13 cellular contexts compared by ENCODE assay signal in genomic region chr5:51226420-51226735, GRCh38.
DNase-seq lines count a peak whose midpoint lies in the region; ATAC-seq and TF ChIP-seq lines count a peak whose summit lies in the region.
"Had no signal": no experiment of that assay in that cellular context is flagged by ENCODE, and none has a peak within 500 bp of the region (broad histone marks: within the 10 kb centered on the region; RNA-seq: fewer than 3 reads in every experiment).

No MANE protein-coding gene starts in this region.

- H3K27me3 ChIP-seq in mammary epithelial cell (ENCODE audit: insufficient read depth, low read length), result no peaks in the 10 kb centered on the region
- H3K27me3 ChIP-seq: BLaER1, spleen had no signal

- no peaks in the 10 kb centered on the region for H4K20me1 ChIP-seq in mammary epithelial cell (ENCODE audit: insufficient read depth, low read length)
- H4K20me1 ChIP-seq: BLaER1 had no signal

- H3K4me2 ChIP-seq in mammary epithelial cell (ENCODE audit: insufficient read depth, low read depth, low read length), result no peak overlapping the region
- H3K4me2 ChIP-seq: BLaER1 had no signal

- dilution Hi-C loops in mammary epithelial cell (cut with HindIII; ENCODE audit: low sequenced_read_pairs), result no loop called here

- BruUV-seq in mammary epithelial cell (replicated peaks; lab: Mats Ljungman, UMichigan), result no TSS peak

- DNase-seq in DMS79 treated with DMSO at 0.1 percent for 48 hours (lab: John Stamatoyannopoulos, UW) (peak; percentile 78), NCI-H2107 (lab: John Stamatoyannopoulos, UW) (peak; percentile 8), mammary epithelial cell (peak; percentile 17), mucosa of gallbladder (ENCODE audit: low spot score) (peak; percentile 32), cerebellum (ENCODE audit: low spot score) (no peak), DMS 273 (lab: John Stamatoyannopoulos, UW; ENCODE audit: unreplicated experiment) (no peak)
- no peak for DNase-seq in effector memory CD8-positive, alpha-beta T cell
- DNase-seq: HFFc6, NCI-H446 treated with DMSO at 0.1 percent for 48 hours, spleen had no signal

- no peaks in the 10 kb centered on the region for H3K36me3 Mint-ChIP-seq in effector memory CD8-positive, alpha-beta T cell (ENCODE audit: insufficient read depth)

- no peaks in the 10 kb centered on the region for H3K27me3 Mint-ChIP-seq in effector memory CD8-positive, alpha-beta T cell

- intact Hi-C loops in mammary epithelial cell (cut with micrococcal nuclease), result no loop called here

- H3K27ac ChIP-seq in mammary epithelial cell (ENCODE audit: insufficient read depth, low read depth, low read length), result no peak overlapping the region
- H3K27ac ChIP-seq: BLaER1, HL-60, spleen had no signal

- no peaks in the 10 kb centered on the region for H3K4me1 Mint-ChIP-seq in effector memory CD8-positive, alpha-beta T cell (ENCODE audit: low read depth in 2 of 2)

- peaks cover 11 to 31% of the 10 kb centered on the region in 2 donors for H3K9me3 Mint-ChIP-seq in effector memory CD8-positive, alpha-beta T cell

- in situ Hi-C loops in mammary epithelial cell (cut with MboI; ENCODE audit: low sequenced_read_pairs in 2 of 2), result no loop called here

- H3K36me3 ChIP-seq in mammary epithelial cell (ENCODE audit: insufficient read depth, low read length), result no peaks in the 10 kb centered on the region
- H3K36me3 ChIP-seq: BLaER1, spleen had no signal

- no peak overlapping the region for H3K27ac Mint-ChIP-seq in effector memory CD8-positive, alpha-beta T cell
- H3K27ac Mint-ChIP-seq: HFFc6 had no signal

- no peak overlapping the region for H3K4me3 Mint-ChIP-seq in effector memory CD8-positive, alpha-beta T cell
- H3K4me3 Mint-ChIP-seq: HFFc6 had no signal

- no peak for TF ChIP-seq CTCF in mammary epithelial cell (conservative IDR thresholded peaks at IDR 0.05 in 1 of 2, IDR thresholded peaks at IDR 0.05 in 1 of 2; ENCODE audit: extremely low read depth in 1 of 2, insufficient read depth in 1 of 2, low read depth in 1 of 2, low read length in 2 of 2)

- H3K9ac ChIP-seq in mammary epithelial cell (ENCODE audit: insufficient read depth, low read length), result no peak overlapping the region
- H3K9ac ChIP-seq: BLaER1 had no signal

- H3K9me3 ChIP-seq in mammary epithelial cell (replicated peaks; ENCODE audit: insufficient read depth, low read length), result no peaks in the 10 kb centered on the region

- WGBS in mammary epithelial cell (ENCODE audit: low coverage, missing lambda C conversion rate), result 3% methylated on average over 2 of the region's 2 CpGs

- no peak overlapping the region for H2AFZ ChIP-seq in mammary epithelial cell (ENCODE audit: low read depth, low read length)

- no peak overlapping the region for H3K4me3 ChIP-seq in mammary epithelial cell (replicated peaks in 1 of 3; ENCODE audit: insufficient read depth in 1 of 3, low read depth in 2 of 3, low read length in 3 of 3)
- H3K4me3 ChIP-seq: BLaER1, spleen had no signal

- H3K4me1 ChIP-seq in mammary epithelial cell (ENCODE audit: insufficient read depth, low read length), result no peaks in the 10 kb centered on the region
- H3K4me1 ChIP-seq: BLaER1, spleen had no signal

- no peak for ATAC-seq in effector memory CD8-positive, alpha-beta T cell (replicated peaks)
- no peak for ATAC-seq in GM18909 (IDR thresholded peaks at IDR 0.05; ENCODE audit: poor library complexity, unreplicated experiment)

- CTCF ChIA-PET in mammary epithelial cell (lab: Charles Lee; ENCODE audit: low non-redundant PET), result no interaction called here

- no peaks in the 10 kb centered on the region for H3K79me2 ChIP-seq in mammary epithelial cell (ENCODE audit: insufficient read depth, low read length)

Comparison
In these comparisons a context has a peak if more than half of its experiments do, and no peak if none do; other contexts are left out.
1. DNase-seq: peak in DMS79 treated with DMSO at 0.1 percent for 48 hours (single experiment), NCI-H2107 (single experiment), mammary epithelial cell (single experiment) and mucosa of gallbladder (single experiment); none in cerebellum (single experiment), effector memory CD8-positive, alpha-beta T cell (0 of 3) and DMS 273 (single experiment).